ENCODE assay signal across 23 cellular contexts in the genomic region with DNA sequence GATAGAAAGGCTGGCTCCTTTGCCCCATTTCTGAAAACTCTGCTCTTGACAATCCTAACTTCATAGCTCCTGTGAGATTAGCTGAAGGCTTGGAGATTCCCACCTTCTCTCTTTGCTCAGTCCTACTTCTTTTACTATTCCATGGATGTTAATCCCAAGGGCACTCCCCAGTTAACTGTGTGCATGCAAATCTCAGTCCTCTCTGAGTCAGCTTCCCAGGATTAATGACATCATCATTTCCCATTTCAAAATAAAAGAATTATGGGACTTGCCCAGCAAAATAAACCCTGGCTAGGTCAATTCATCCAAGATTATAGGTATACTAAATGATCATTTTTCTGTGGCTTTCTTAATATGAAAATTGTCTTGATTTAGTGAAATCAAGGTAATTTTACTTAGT.
"Had no signal": no experiment of that assay in that cellular context is flagged by ENCODE, and none has a peak within 500 bp of the region (broad histone marks: within the 10 kb centered on the region; RNA-seq: fewer than 3 reads in every experiment).

No MANE protein-coding gene starts in this region.

- H3K4me3 ChIP-seq: esophagus squamous epithelium, heart left ventricle, lower lobe of right lung, mucosa of descending colon, spleen, tibial nerve had no signal

- DNase-seq: activated CD4-positive, alpha-beta T cell treated with anti-CD3 and anti-CD28 coated beads for 4 hours; activated CD4-positive, alpha-beta T cell treated with anti-CD3 and anti-CD28 coated beads, Interleukin-2, amount 50 U/mL, for 48 hours; activated CD8-positive, alpha-beta memory T cell treated with anti-CD3 and anti-CD28 coated beads for 24 hours; activated effector memory CD4-positive, alpha-beta T cell treated with anti-CD3 and anti-CD28 coated beads, Interleukin-2, amount 50 U/mL, for 16 hours; activated naive CD4-positive, alpha-beta T cell treated with anti-CD3 and anti-CD28 coated beads, Interleukin-2, amount 10 ng/mL, durations not matched to agents 7 days and 5 days; activated naive CD8-positive, alpha-beta T cell treated with anti-CD3 and anti-CD28 coated beads, Interleukin-2, amount 10 ng/mL, durations not matched to agents 7 days and 5 days; amniotic stem cell; central memory CD4-positive, alpha-beta T cell; endodermal cell; esophagus squamous epithelium; foreskin fibroblast; heart left ventricle; lower lobe of right lung; mucosa of descending colon; right cardiac atrium; spleen; stimulated activated naive CD4-positive, alpha-beta T cell; T-helper 1 cell had no signal

- H3K9me3 Mint-ChIP-seq: activated naive CD4-positive, alpha-beta T cell treated with anti-CD3 and anti-CD28 coated beads, Interleukin-2, amount 10 ng/mL, durations not matched to agents 7 days and 5 days; activated naive CD8-positive, alpha-beta T cell treated with anti-CD3 and anti-CD28 coated beads, Interleukin-2, amount 10 ng/mL, durations not matched to agents 7 days and 5 days; activated T-helper 1 cell treated with anti-CD3 and anti-CD28 coated beads, Interleukin-12 subunit alpha, Interleukin-12 subunit beta, Interleukin-2, Interleukin-4 antibody, amounts not matched to agents 30 ng/mL and 10 ng/mL and 1 ng/mL, durations not matched to agents 14 hours and 24 hours and 36 hours; endodermal cell; natural killer cell treated with Interleukin-12 subunit alpha and Interleukin-12 subunit beta and Interleukin-15 and Interleukin-18, amount 100 ng/mL, for 72 hours; T-helper 2 cell treated with Interferon-gamma antibody and Interleukin-4, amounts not matched to agents 5 μg/mL and 100 μg/mL, for 36 hours had no signal

- H3K27me3 ChIP-seq: esophagus squamous epithelium, heart left ventricle, spleen, tibial nerve had no signal

- H3K27me3 Mint-ChIP-seq: activated naive CD8-positive, alpha-beta T cell treated with anti-CD3 and anti-CD28 coated beads, Interleukin-2, amount 10 ng/mL, durations not matched to agents 7 days and 5 days; natural killer cell treated with Interleukin-12 subunit alpha and Interleukin-12 subunit beta and Interleukin-15 and Interleukin-18, amount 100 ng/mL, for 72 hours had no signal

- ATAC-seq: lower lobe of right lung; mucosa of descending colon; natural killer cell treated with Interleukin-12 subunit alpha and Interleukin-12 subunit beta and Interleukin-15 and Interleukin-18, amount 100 ng/mL, for 72 hours had no signal

- H3K27ac ChIP-seq: epithelial cell of prostate, esophagus squamous epithelium, heart left ventricle, lower lobe of right lung, spleen, tibial nerve had no signal

- H3K27ac Mint-ChIP-seq: activated naive CD4-positive, alpha-beta T cell treated with anti-CD3 and anti-CD28 coated beads, Interleukin-2, amount 10 ng/mL, durations not matched to agents 7 days and 5 days; activated naive CD8-positive, alpha-beta T cell treated with anti-CD3 and anti-CD28 coated beads, Interleukin-2, amount 10 ng/mL, durations not matched to agents 7 days and 5 days; activated T-helper 1 cell treated with anti-CD3 and anti-CD28 coated beads, Interleukin-12 subunit alpha, Interleukin-12 subunit beta, Interleukin-2, Interleukin-4 antibody, amounts not matched to agents 30 ng/mL and 10 ng/mL and 1 ng/mL, durations not matched to agents 14 hours and 24 hours and 36 hours; endodermal cell; natural killer cell treated with Interleukin-12 subunit alpha and Interleukin-12 subunit beta and Interleukin-15 and Interleukin-18, amount 100 ng/mL, for 72 hours; T-helper 2 cell treated with Interferon-gamma antibody and Interleukin-4, amounts not matched to agents 5 μg/mL and 100 μg/mL, for 36 hours had no signal

- H3K9me3 ChIP-seq: esophagus squamous epithelium, heart left ventricle, lower lobe of right lung, mucosa of descending colon, spleen, tibial nerve had no signal

- H3K4me3 Mint-ChIP-seq: activated naive CD4-positive, alpha-beta T cell treated with anti-CD3 and anti-CD28 coated beads, Interleukin-2, amount 10 ng/mL, durations not matched to agents 7 days and 5 days; activated naive CD8-positive, alpha-beta T cell treated with anti-CD3 and anti-CD28 coated beads, Interleukin-2, amount 10 ng/mL, durations not matched to agents 7 days and 5 days; activated T-helper 1 cell treated with anti-CD3 and anti-CD28 coated beads, Interleukin-12 subunit alpha, Interleukin-12 subunit beta, Interleukin-2, Interleukin-4 antibody, amounts not matched to agents 30 ng/mL and 10 ng/mL and 1 ng/mL, durations not matched to agents 14 hours and 24 hours and 36 hours; endodermal cell; natural killer cell treated with Interleukin-12 subunit alpha and Interleukin-12 subunit beta and Interleukin-15 and Interleukin-18, amount 100 ng/mL, for 72 hours; T-helper 2 cell treated with Interferon-gamma antibody and Interleukin-4, amounts not matched to agents 5 μg/mL and 100 μg/mL, for 36 hours had no signal

- H3K36me3 Mint-ChIP-seq: activated naive CD4-positive, alpha-beta T cell treated with anti-CD3 and anti-CD28 coated beads, Interleukin-2, amount 10 ng/mL, durations not matched to agents 7 days and 5 days; activated naive CD8-positive, alpha-beta T cell treated with anti-CD3 and anti-CD28 coated beads, Interleukin-2, amount 10 ng/mL, durations not matched to agents 7 days and 5 days; natural killer cell treated with Interleukin-12 subunit alpha and Interleukin-12 subunit beta and Interleukin-15 and Interleukin-18, amount 100 ng/mL, for 72 hours had no signal

- H3K36me3 ChIP-seq: esophagus squamous epithelium, heart left ventricle, lower lobe of right lung, spleen, tibial nerve had no signal

- H3K4me1 ChIP-seq: esophagus squamous epithelium, heart left ventricle, lower lobe of right lung, spleen, tibial nerve had no signal

- H3K4me1 Mint-ChIP-seq: activated naive CD4-positive, alpha-beta T cell treated with anti-CD3 and anti-CD28 coated beads, Interleukin-2, amount 10 ng/mL, durations not matched to agents 7 days and 5 days; activated naive CD8-positive, alpha-beta T cell treated with anti-CD3 and anti-CD28 coated beads, Interleukin-2, amount 10 ng/mL, durations not matched to agents 7 days and 5 days; endodermal cell had no signal
